8 cellular contexts compared by ENCODE assay signal in the genomic region with DNA sequence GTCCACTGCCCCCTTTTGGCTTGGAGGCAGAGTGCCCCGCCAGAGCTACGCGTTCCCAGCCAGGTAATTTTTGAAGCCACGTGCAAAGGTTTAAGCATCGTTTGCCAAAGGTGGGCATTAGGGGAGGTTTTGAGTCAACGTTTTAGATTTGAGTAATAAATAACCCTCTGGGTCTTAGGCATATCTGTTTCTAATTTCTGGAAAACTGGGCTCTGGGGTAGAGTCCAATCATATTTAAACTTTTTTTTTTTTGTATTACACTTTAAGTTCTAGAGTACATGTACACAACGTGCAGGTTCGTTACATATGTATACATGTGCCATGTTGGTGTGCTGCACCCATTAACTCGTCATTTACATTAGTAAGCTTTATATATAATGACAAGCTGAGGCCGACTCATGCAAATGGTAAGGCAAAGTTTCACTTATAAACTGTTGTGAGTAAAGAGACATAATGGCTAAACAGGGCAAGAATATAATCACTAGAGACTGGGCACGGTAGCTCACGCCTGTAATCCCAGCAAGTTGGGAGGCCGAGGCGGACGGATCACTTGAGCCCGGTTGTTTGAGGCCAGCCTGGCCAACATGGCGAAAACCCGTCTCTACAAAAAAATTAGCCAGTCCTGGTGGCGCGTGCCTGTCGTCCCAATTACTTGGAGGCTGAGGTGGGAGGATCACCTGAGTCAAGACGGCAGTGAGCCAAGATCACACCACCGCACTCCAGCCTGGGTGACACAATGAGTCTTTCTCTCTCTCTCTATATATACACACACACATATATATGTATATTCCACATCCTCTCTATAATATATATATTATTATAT. TPM values are rescaled to one million over a fixed set of nuclear protein-coding genes. Genes with fewer than 3 reads are reported as not detected.
A peak's percentile ranks its signal among the peaks of the same experiment; 100 is the strongest.
DNase-seq lines count a peak whose midpoint lies in the region; ATAC-seq lines count a peak whose summit lies in the region.

No MANE protein-coding gene starts in this region.

- in situ Hi-C loops in KBM-7 (cut with MboI; ENCODE audit: low pct_unique_long_range_greater_than_20kb, low sequenced_read_pairs): no loop called here

- no peaks in the 10 kb centered on the region for H3K27me3 ChIP-seq in subcutaneous abdominal adipose tissue (ENCODE audit: control insufficient read depth in 5 of 5, insufficient read depth in 4 of 5, low read length in 5 of 5)

- H3K9me3 ChIP-seq in iPS-18c (ENCODE audit: control insufficient read depth, insufficient read depth, low read length) (no peaks in the 10 kb centered on the region), subcutaneous abdominal adipose tissue (ENCODE audit: control insufficient read depth in 5 of 5, low read length in 5 of 5) (no peaks in the 10 kb centered on the region)

- peak; percentile 5 for DNase-seq in activated CD4-positive, alpha-beta T cell treated with anti-CD3 and anti-CD28 coated beads for 36 hours
- no peak for DNase-seq in activated CD4-positive, alpha-beta T cell treated with anti-CD3 and anti-CD28 coated beads for 48 hours
- no peak for DNase-seq in activated CD4-positive, alpha-beta memory T cell treated with anti-CD3 and anti-CD28 coated beads, Interleukin-2, amount 10 ng/mL, durations not matched to agents 7 days and 5 days
- DNase-seq in KBM-7 (no peak), GF-D8 (lab: John Stamatoyannopoulos, UW) (no peak), NCI-H187 (lab: John Stamatoyannopoulos, UW) (no peak)

- peak overlapping the region; percentile 84 for H3K4me3 Mint-ChIP-seq in activated CD4-positive, alpha-beta T cell treated with anti-CD3 and anti-CD28 coated beads for 36 hours
- H3K4me3 Mint-ChIP-seq in activated CD4-positive, alpha-beta memory T cell treated with anti-CD3 and anti-CD28 coated beads, Interleukin-2, amount 10 ng/mL, durations not matched to agents 7 days and 5 days: peak overlapping the region; percentile 82

- peaks cover 3 to 28% (median 14%) of the 10 kb centered on the region in 5 donors for H3K4me1 ChIP-seq in subcutaneous abdominal adipose tissue (ENCODE audit: control insufficient read depth in 5 of 5, insufficient read depth in 5 of 5, low read length in 5 of 5)

- peak overlapping the region in 2 of 5 donors; percentile 85 to 87 for H3K9ac ChIP-seq in subcutaneous abdominal adipose tissue (ENCODE audit: low read length in 5 of 5)

- H3K9me3 Mint-ChIP-seq in activated CD4-positive, alpha-beta T cell treated with anti-CD3 and anti-CD28 coated beads for 36 hours (ENCODE audit: low read depth): no peaks in the 10 kb centered on the region
- H3K9me3 Mint-ChIP-seq in activated CD4-positive, alpha-beta memory T cell treated with anti-CD3 and anti-CD28 coated beads, Interleukin-2, amount 10 ng/mL, durations not matched to agents 7 days and 5 days: no peaks in the 10 kb centered on the region

- CTCF ChIA-PET in activated CD4-positive, alpha-beta T cell treated with anti-CD3 and anti-CD28 coated beads for 36 hours (lab: Charles Lee): interaction anchor here (0.6 to 1.5 kb wide), 12 partner anchors 8 to 729 kb away, joined by 3 to 8 read pairs (median 3); partner anchors contain the start of gene NDUFA12
- CTCF ChIA-PET in activated CD4-positive, alpha-beta memory T cell treated with anti-CD3 and anti-CD28 coated beads, Interleukin-2, amount 10 ng/mL, durations not matched to agents 7 days and 5 days (lab: Charles Lee): interaction anchor here (0.7 to 3.3 kb wide), 25 partner anchors 10 to 869 kb away, joined by 3 to 26 read pairs (median 4); partner anchors contain the start of genes AMDHD1, CCDC38, CEP83 and FGD6

- H3K36me3 Mint-ChIP-seq in activated CD4-positive, alpha-beta T cell treated with anti-CD3 and anti-CD28 coated beads for 36 hours (ENCODE audit: low read depth): peaks cover 14% of the 10 kb centered on the region
- peaks cover 8% of the 10 kb centered on the region for H3K36me3 Mint-ChIP-seq in activated CD4-positive, alpha-beta memory T cell treated with anti-CD3 and anti-CD28 coated beads, Interleukin-2, amount 10 ng/mL, durations not matched to agents 7 days and 5 days (ENCODE audit: low read depth)

- intact Hi-C loops in activated CD4-positive, alpha-beta T cell treated with anti-CD3 and anti-CD28 coated beads for 36 hours (cut with DNase I, micrococcal nuclease): loop anchor here (1.0 to 5.0 kb wide), 8 partner anchors 29 to 1397 kb away; partner anchors contain the start of genes FGD6 (in 2 of the 2), METAP2 (in 2 of the 2), NDUFA12 (in 2 of the 2) and VEZT (in 2 of the 2)

- POLR2A ChIA-PET in activated CD4-positive, alpha-beta T cell treated with anti-CD3 and anti-CD28 coated beads for 36 hours (lab: Charles Lee): interaction anchor here (0.6 to 2.4 kb wide), 5 partner anchors 70 to 1654 kb away, joined by 4 to 8 read pairs (median 6); partner anchors contain the start of genes FGD6, METAP2, NDUFA12 and VEZT
- POLR2A ChIA-PET in activated CD4-positive, alpha-beta memory T cell treated with anti-CD3 and anti-CD28 coated beads, Interleukin-2, amount 10 ng/mL, durations not matched to agents 7 days and 5 days (lab: Charles Lee): interaction anchor here (0.6 to 3.9 kb wide), 12 partner anchors 10 to 902 kb away, joined by 3 to 37 read pairs (median 4); partner anchors contain the start of genes FGD6, METAP2, NDUFA12 and VEZT

- peaks cover 0 to 6% (median 0%) of the 10 kb centered on the region in 5 donors for H3K36me3 ChIP-seq in subcutaneous abdominal adipose tissue (ENCODE audit: control insufficient read depth in 5 of 5, insufficient read depth in 5 of 5, low read length in 5 of 5)

- ATAC-seq in activated CD4-positive, alpha-beta T cell treated with anti-CD3 and anti-CD28 coated beads for 36 hours: no peak

- H3K4me3 ChIP-seq in iPS-18c (ENCODE audit: insufficient read depth, low read depth, low read length): peak overlapping the region; percentile 97; the same call in 1 of the 2 replicates
- peak overlapping the region; percentile 48 to 94 (median 91) for H3K4me3 ChIP-seq in subcutaneous abdominal adipose tissue (ENCODE audit: low read depth in 1 of 5, low read length in 5 of 5)

- H3K27ac ChIP-seq in subcutaneous abdominal adipose tissue (ENCODE audit: low read depth, low read length): no peak overlapping the region

- H3K27ac Mint-ChIP-seq in activated CD4-positive, alpha-beta T cell treated with anti-CD3 and anti-CD28 coated beads for 36 hours: peak overlapping the region; percentile 80
- peak overlapping the region; percentile 71 for H3K27ac Mint-ChIP-seq in activated CD4-positive, alpha-beta memory T cell treated with anti-CD3 and anti-CD28 coated beads, Interleukin-2, amount 10 ng/mL, durations not matched to agents 7 days and 5 days

- no peaks in the 10 kb centered on the region for H3K27me3 Mint-ChIP-seq in activated CD4-positive, alpha-beta T cell treated with anti-CD3 and anti-CD28 coated beads for 36 hours
- H3K27me3 Mint-ChIP-seq in activated CD4-positive, alpha-beta memory T cell treated with anti-CD3 and anti-CD28 coated beads, Interleukin-2, amount 10 ng/mL, durations not matched to agents 7 days and 5 days: peaks cover 2% of the 10 kb centered on the region

- peaks cover 12% of the 10 kb centered on the region for H3K4me1 Mint-ChIP-seq in activated CD4-positive, alpha-beta T cell treated with anti-CD3 and anti-CD28 coated beads for 36 hours
- peaks cover 12% of the 10 kb centered on the region for H3K4me1 Mint-ChIP-seq in activated CD4-positive, alpha-beta memory T cell treated with anti-CD3 and anti-CD28 coated beads, Interleukin-2, amount 10 ng/mL, durations not matched to agents 7 days and 5 days

RNA-seq across cellular contexts. Expression of gene NR2C1, which starts 0.5 kb away (rescaled TPM):
- 10 to 100 TPM; 27.6 to 39.3 TPM for total RNA-seq in activated CD4-positive, alpha-beta T cell treated with anti-CD3 and anti-CD28 coated beads for 36 hours
- total RNA-seq in activated CD4-positive, alpha-beta memory T cell treated with anti-CD3 and anti-CD28 coated beads, Interleukin-2, amount 10 ng/mL, durations not matched to agents 7 days and 5 days: 10 to 100 TPM; 36.0 to 41.6 TPM
